ENCODE assay signal across 10 cellular contexts in the genomic region with DNA sequence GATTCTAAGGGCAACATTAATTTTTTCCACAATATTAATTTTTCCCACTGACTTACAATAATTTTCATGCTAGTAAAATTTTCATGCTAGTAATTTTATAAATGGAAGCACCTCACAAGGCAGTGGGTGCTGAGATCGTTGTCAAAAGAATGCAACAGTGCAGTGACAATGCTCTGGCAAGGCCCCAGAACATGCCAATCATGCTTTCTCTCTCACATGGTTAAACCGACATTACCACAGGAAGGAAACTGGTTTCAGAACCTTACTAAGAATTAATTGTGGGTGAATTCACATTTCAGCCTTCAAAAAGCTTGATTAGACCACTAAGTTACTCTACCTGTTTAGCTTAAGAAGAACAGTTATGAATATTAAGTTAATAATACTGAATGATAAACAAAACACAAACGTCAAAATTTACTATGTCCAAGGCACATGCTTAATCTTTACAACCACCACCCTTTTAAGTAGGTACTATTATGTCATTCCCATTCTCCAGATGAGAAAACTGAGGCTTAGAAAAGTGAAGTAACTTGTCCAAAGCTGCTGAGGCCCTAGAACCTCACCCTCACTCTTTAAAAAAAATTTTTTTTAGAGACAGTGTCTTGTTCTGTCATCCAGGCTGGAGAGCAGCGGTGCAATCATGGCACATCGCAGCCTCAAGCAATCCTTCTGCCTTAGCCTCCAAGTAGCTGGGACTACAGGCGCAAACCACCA. TPM values are rescaled to one million over a fixed set of nuclear protein-coding genes. Genes with fewer than 3 reads are reported as not detected.
A peak's percentile ranks its signal among the peaks of the same experiment; 100 is the strongest.
DNase-seq lines count a peak whose midpoint lies in the region; ATAC-seq and TF ChIP-seq lines count a peak whose summit lies in the region.
"Had no signal": no experiment of that assay in that cellular context is flagged by ENCODE, and none has a peak within 500 bp of the region (broad histone marks: within the 10 kb centered on the region; RNA-seq: fewer than 3 reads in every experiment).

No MANE protein-coding gene starts in this region.

- H3K4me1 ChIP-seq in Loucy (ENCODE audit: insufficient read depth, low read length, poor library complexity, severe bottlenecking), result peaks cover 35% of the 10 kb centered on the region
- H3K4me1 ChIP-seq in gastrocnemius medialis, result no peaks in the 10 kb centered on the region

- H3K9me3 ChIP-seq in Loucy (ENCODE audit: insufficient read depth, low read depth, low read length) (no peaks in the 10 kb centered on the region), gastrocnemius medialis (no peaks in the 10 kb centered on the region)

- no peak overlapping the region for H2AFZ ChIP-seq in Loucy (ENCODE audit: low read length)

- peak; percentile 67 for DNase-seq in AG10803 (ENCODE audit: low read depth)
- peak; percentile 34 for DNase-seq in central memory CD4-positive, alpha-beta T cell
- DNase-seq in NCI-H1092 (lab: John Stamatoyannopoulos, UW), result no peak
- DNase-seq in NCI-H1694 treated with DMSO at 0.1 percent for 48 hours (lab: John Stamatoyannopoulos, UW), result no peak
- DNase-seq in NCI-H1694 (lab: John Stamatoyannopoulos, UW), result no peak
- DNase-seq in gastrocnemius medialis, result no peak
- DNase-seq: amniotic stem cell, DMS53 had no signal

- ATAC-seq in GM18909 (IDR thresholded peaks at IDR 0.05; ENCODE audit: poor library complexity, unreplicated experiment) (peak; percentile 85), gastrocnemius medialis (no peak)

- in situ Hi-C loops in gastrocnemius medialis (cut with MboI; ENCODE audit: low sequenced_read_pairs in 4 of 4), result no loop called here

- H3K9me2 ChIP-seq in Loucy (replicated peaks; ENCODE audit: low read depth, low read length), result no peaks in the 10 kb centered on the region

- no peaks in the 10 kb centered on the region for H4K20me1 ChIP-seq in Loucy (ENCODE audit: insufficient read depth, low read length, poor library complexity, severe bottlenecking)

- H3F3A ChIP-seq in Loucy (ENCODE audit: low read depth), result peaks cover 5% of the 10 kb centered on the region; the same call in 1 of the 2 replicates

- H3K36me3 ChIP-seq in Loucy (ENCODE audit: insufficient read depth, low read length), result no peaks in the 10 kb centered on the region
- H3K36me3 ChIP-seq in gastrocnemius medialis, result no peaks in the 10 kb centered on the region

- TF ChIP-seq POLR2A in gastrocnemius medialis (IDR thresholded peaks at IDR 0.05), result no peak

- H3K4me3 ChIP-seq in AG10803 (ENCODE audit: low read length) (no peak overlapping the region), Loucy (ENCODE audit: low read length, poor library complexity, severe bottlenecking) (peak overlapping the region; percentile 42), gastrocnemius medialis (no peak overlapping the region)

- peak overlapping the region; percentile 65 for H3K4me2 ChIP-seq in Loucy (ENCODE audit: low read depth, low read length, poor library complexity, severe bottlenecking)

- intact Hi-C loops in gastrocnemius medialis (cut with DNase I; ENCODE audit: low total_unique reads), result no loop called here

- no peaks in the 10 kb centered on the region for H3K27me3 ChIP-seq in Loucy (ENCODE audit: insufficient read depth, low read length, poor library complexity, severe bottlenecking)
- H3K27me3 ChIP-seq in gastrocnemius medialis, result no peaks in the 10 kb centered on the region

- peak overlapping the region in 1 of 4 donors; percentile 1 for H3K27ac ChIP-seq in gastrocnemius medialis

- no peak overlapping the region for H3K9ac ChIP-seq in Loucy (ENCODE audit: low read depth, low read length, poor library complexity, severe bottlenecking)

- no peaks in the 10 kb centered on the region for H3K79me2 ChIP-seq in Loucy (ENCODE audit: insufficient read depth, low read length)

- TF ChIP-seq CTCF in AG10803 (conservative IDR thresholded peaks at IDR 0.05; ENCODE audit: low read length) (no peak), Loucy (conservative IDR thresholded peaks at IDR 0.05; ENCODE audit: low read length) (no peak), gastrocnemius medialis (IDR thresholded peaks at IDR 0.05 in 4 of 5, conservative IDR thresholded peaks at IDR 0.05 in 1 of 5) (no peak)

RNA-seq across cellular contexts. Expression of gene OPHN1, which starts 10.0 kb away (rescaled TPM):
- 10 to 100 TPM in 1 of 4 donors, 1 to 10 TPM in 3; 2.3 to 10.8 (median 4.6) TPM for total RNA-seq in gastrocnemius medialis

RNA-seq across cellular contexts. Expression of gene YIPF6, which starts 55.5 kb away (rescaled TPM):
- 10 to 100 TPM; 27.3 to 32.7 (median 29.0) TPM for total RNA-seq in gastrocnemius medialis

Comparison
In these comparisons a context has a peak if more than half of its experiments do, and no peak if none do; other contexts are left out.
1. DNase-seq: peak in AG10803 (single experiment) and central memory CD4-positive, alpha-beta T cell (single experiment); none in NCI-H1092 (single experiment), NCI-H1694 treated with DMSO at 0.1 percent for 48 hours (single experiment), NCI-H1694 (single experiment) and gastrocnemius medialis (0 of 2).